Comparison of ENCODE assay signal across 14 cellular contexts in the genomic region with DNA sequence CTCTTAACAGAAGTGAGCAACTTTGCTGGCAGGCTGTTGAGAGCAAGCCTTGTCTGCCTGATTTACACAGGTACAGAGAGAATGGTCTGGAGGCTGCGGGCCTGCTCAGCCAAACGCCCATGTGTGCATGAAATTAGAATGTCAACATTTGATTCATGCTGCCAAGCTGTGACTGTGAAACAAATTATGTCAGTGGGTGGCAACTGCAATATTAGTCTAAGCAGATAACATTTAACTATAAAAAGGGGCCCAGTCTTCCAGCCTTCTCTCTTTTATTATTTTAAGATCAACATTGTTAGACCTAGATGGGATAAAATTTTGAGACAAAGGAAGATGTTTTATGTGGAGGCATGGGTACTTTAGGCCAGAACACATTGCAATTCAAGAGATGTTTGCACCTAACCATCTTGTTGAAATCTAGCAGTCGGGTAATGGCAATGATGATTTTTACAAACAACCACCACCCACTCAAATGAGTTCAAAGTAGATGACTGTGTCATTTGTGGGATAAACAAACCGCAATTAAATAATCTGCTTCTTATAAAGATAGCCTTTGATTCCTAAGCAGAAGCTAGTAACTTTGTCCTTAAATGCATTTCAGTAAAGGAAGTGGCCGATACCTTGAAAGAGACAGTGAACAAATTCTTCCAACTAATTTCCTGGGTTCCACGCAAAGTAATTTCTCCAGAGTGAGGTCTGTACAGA.
A peak's percentile ranks its signal among the peaks of the same experiment; 100 is the strongest.
DNase-seq lines count a peak whose midpoint lies in the region; ATAC-seq and TF ChIP-seq lines count a peak whose summit lies in the region.
"Had no signal": no experiment of that assay in that cellular context is flagged by ENCODE, and none has a peak within 500 bp of the region (broad histone marks: within the 10 kb centered on the region; RNA-seq: fewer than 3 reads in every experiment).

No MANE protein-coding gene starts in this region.

- peaks cover 4 to 8% of the 10 kb centered on the region in 2 donors for H3K36me3 Mint-ChIP-seq in activated T-cell treated with anti-CD3 and anti-CD28 coated beads, Interleukin-2, amount 50 U/mL, for 72 hours (ENCODE audit: insufficient read depth in 2 of 2)
- H3K36me3 Mint-ChIP-seq in activated T-cell treated with anti-CD3 and anti-CD28 coated beads, Interleukin-2, amount 50 U/mL, for 4 hours (ENCODE audit: insufficient read depth), result no peaks in the 10 kb centered on the region
- H3K36me3 Mint-ChIP-seq: naive thymus-derived CD4-positive, alpha-beta T cell had no signal

- peaks cover 59% of the 10 kb centered on the region for H3K4me1 Mint-ChIP-seq in activated T-cell treated with anti-CD3 and anti-CD28 coated beads, Interleukin-2, amount 50 U/mL, for 72 hours (ENCODE audit: low read depth)
- peaks cover 21% of the 10 kb centered on the region for H3K4me1 Mint-ChIP-seq in activated T-cell treated with anti-CD3 and anti-CD28 coated beads, Interleukin-2, amount 50 U/mL, for 4 hours (ENCODE audit: low read depth)
- H3K4me1 Mint-ChIP-seq: central memory CD8-positive, alpha-beta T cell had no signal

- H3K4me2 ChIP-seq in fibroblast of lung (ENCODE audit: extremely low read depth, insufficient read depth, low read length) (peak overlapping the region; percentile 10), MM.1S (ENCODE audit: low read depth, low read length) (no peak overlapping the region)

- no peaks in the 10 kb centered on the region for H3K9me2 ChIP-seq in MM.1S (replicated peaks; ENCODE audit: insufficient read depth, low read length)

- TF ChIP-seq CTCF in fibroblast of lung (conservative IDR thresholded peaks at IDR 0.05 in 1 of 2, IDR thresholded peaks at IDR 0.05 in 1 of 2; ENCODE audit: low read depth in 1 of 2, low read length in 2 of 2) (no peak), MM.1S (IDR thresholded peaks at IDR 0.05; ENCODE audit: low read length) (no peak)

- peak in 1 of 2 donors; percentile 6 for DNase-seq in activated T-cell treated with anti-CD3 and anti-CD28 coated beads, Interleukin-2, amount 50 U/mL, for 72 hours
- DNase-seq in activated T-cell treated with anti-CD3 and anti-CD28 coated beads, Interleukin-2, amount 50 U/mL, for 4 hours, result no peak
- DNase-seq in NCI-H774 (lab: John Stamatoyannopoulos, UW) (peak; percentile 60), fibroblast of lung (ENCODE audit: low read depth in 2 of 2) (peak in 1 of 2 donors; percentile 71), superior temporal gyrus (ENCODE audit: extremely low spot score) (peak; percentile 23), MM.1S (no peak), AML-193 (lab: John Stamatoyannopoulos, UW) (no peak), T1000 (lab: John Stamatoyannopoulos, UW) (no peak)
- DNase-seq: activated effector memory CD4-positive, alpha-beta T cell treated with Interleukin-2 at 50 U/mL for 16 hours; NCI-H82 had no signal

- no peaks in the 10 kb centered on the region for H4K20me1 ChIP-seq in fibroblast of lung (ENCODE audit: control insufficient read depth, extremely low read depth, insufficient read depth, low read length)
- no peaks in the 10 kb centered on the region for H4K20me1 ChIP-seq in MM.1S (ENCODE audit: insufficient read depth, low read length)

- H3K27ac ChIP-seq in fibroblast of lung (ENCODE audit: insufficient read depth, low read length), result no peak overlapping the region
- no peak overlapping the region for H3K27ac ChIP-seq in MM.1S (ENCODE audit: low read length)
- H3K27ac ChIP-seq: tibial nerve had no signal

- H3K4me3 ChIP-seq in fibroblast of lung (replicated peaks in 1 of 4; ENCODE audit: control extremely low read depth in 1 of 4, insufficient read depth in 1 of 4, low read depth in 3 of 4, low read length in 4 of 4) (no peak overlapping the region), MM.1S (ENCODE audit: low read length) (no peak overlapping the region)
- H3K4me3 ChIP-seq: tibial nerve had no signal

- no peaks in the 10 kb centered on the region for H3K27me3 ChIP-seq in fibroblast of lung (ENCODE audit: control insufficient read depth, insufficient read depth, low read length)
- H3K27me3 ChIP-seq in MM.1S (replicated peaks; ENCODE audit: insufficient read depth, low read length), result no peaks in the 10 kb centered on the region
- H3K27me3 ChIP-seq: tibial nerve had no signal

- H3K4me1 ChIP-seq in fibroblast of lung (ENCODE audit: control insufficient read depth, extremely low read depth, insufficient read depth, low read length) (peaks cover 2% of the 10 kb centered on the region), MM.1S (ENCODE audit: low read length) (no peaks in the 10 kb centered on the region)
- H3K4me1 ChIP-seq: tibial nerve had no signal

- ATAC-seq in activated T-cell treated with anti-CD3 and anti-CD28 coated beads, Interleukin-2, amount 50 U/mL, for 72 hours (replicated peaks in 1 of 2), result no peak
- ATAC-seq in activated T-cell treated with anti-CD3 and anti-CD28 coated beads, Interleukin-2, amount 50 U/mL, for 4 hours, result no peak
- ATAC-seq: esophagus mucosa; naive thymus-derived CD4-positive, alpha-beta T cell had no signal

- H3K9ac ChIP-seq in fibroblast of lung (ENCODE audit: insufficient read depth, low read length) (no peak overlapping the region), MM.1S (ENCODE audit: low read length) (no peak overlapping the region)

- peak overlapping the region in 1 of 2 donors; percentile 39 for H3K4me3 Mint-ChIP-seq in activated T-cell treated with anti-CD3 and anti-CD28 coated beads, Interleukin-2, amount 50 U/mL, for 72 hours
- H3K4me3 Mint-ChIP-seq in activated T-cell treated with anti-CD3 and anti-CD28 coated beads, Interleukin-2, amount 50 U/mL, for 4 hours, result no peak overlapping the region
- H3K4me3 Mint-ChIP-seq: central memory CD8-positive, alpha-beta T cell had no signal

- peak overlapping the region; percentile 24 for H3K27ac Mint-ChIP-seq in activated T-cell treated with anti-CD3 and anti-CD28 coated beads, Interleukin-2, amount 50 U/mL, for 72 hours

- no peaks in the 10 kb centered on the region for H3K9me3 ChIP-seq in fibroblast of lung (ENCODE audit: control insufficient read depth, insufficient read depth, low read depth, low read length)
- no peaks in the 10 kb centered on the region for H3K9me3 ChIP-seq in MM.1S (replicated peaks; ENCODE audit: insufficient read depth, low read length)
- H3K9me3 ChIP-seq: tibial nerve had no signal

- H3F3A ChIP-seq in MM.1S (ENCODE audit: insufficient read depth, low read length), result no peaks in the 10 kb centered on the region

- H2AFZ ChIP-seq in fibroblast of lung (ENCODE audit: low read length) (no peak overlapping the region), MM.1S (ENCODE audit: low read length) (no peak overlapping the region)

- no peaks in the 10 kb centered on the region for H3K27me3 Mint-ChIP-seq in activated T-cell treated with anti-CD3 and anti-CD28 coated beads, Interleukin-2, amount 50 U/mL, for 72 hours (ENCODE audit: low read depth)
- peaks cover 2% of the 10 kb centered on the region for H3K27me3 Mint-ChIP-seq in activated T-cell treated with anti-CD3 and anti-CD28 coated beads, Interleukin-2, amount 50 U/mL, for 4 hours (ENCODE audit: low read depth)
- H3K27me3 Mint-ChIP-seq: central memory CD8-positive, alpha-beta T cell had no signal

- no peaks in the 10 kb centered on the region for H3K36me3 ChIP-seq in fibroblast of lung (ENCODE audit: control insufficient read depth, insufficient read depth, low read length)
- H3K36me3 ChIP-seq in MM.1S (replicated peaks; ENCODE audit: insufficient read depth, low read length), result no peaks in the 10 kb centered on the region
- H3K36me3 ChIP-seq: tibial nerve had no signal

- H3K79me2 ChIP-seq in fibroblast of lung (ENCODE audit: control insufficient read depth, insufficient read depth, low read length) (no peaks in the 10 kb centered on the region), MM.1S (ENCODE audit: low read length) (no peaks in the 10 kb centered on the region)

- H3K9me3 Mint-ChIP-seq in activated T-cell treated with anti-CD3 and anti-CD28 coated beads, Interleukin-2, amount 50 U/mL, for 72 hours, result peaks cover 3 to 6% of the 10 kb centered on the region in 2 donors
- no peaks in the 10 kb centered on the region for H3K9me3 Mint-ChIP-seq in activated T-cell treated with anti-CD3 and anti-CD28 coated beads, Interleukin-2, amount 50 U/mL, for 4 hours
- H3K9me3 Mint-ChIP-seq: central memory CD8-positive, alpha-beta T cell had no signal

Comparison
In these comparisons a context has a peak if more than half of its experiments do, and no peak if none do; other contexts are left out.
1. DNase-seq: peak in NCI-H774 (single experiment) and superior temporal gyrus (single experiment); none in activated T-cell treated with anti-CD3 and anti-CD28 coated beads, Interleukin-2, amount 50 U/mL, for 4 hours (single experiment), MM.1S (single experiment), AML-193 (0 of 2) and T1000 (single experiment).